ENCODE assay signal across 22 cellular contexts in the genomic region with DNA sequence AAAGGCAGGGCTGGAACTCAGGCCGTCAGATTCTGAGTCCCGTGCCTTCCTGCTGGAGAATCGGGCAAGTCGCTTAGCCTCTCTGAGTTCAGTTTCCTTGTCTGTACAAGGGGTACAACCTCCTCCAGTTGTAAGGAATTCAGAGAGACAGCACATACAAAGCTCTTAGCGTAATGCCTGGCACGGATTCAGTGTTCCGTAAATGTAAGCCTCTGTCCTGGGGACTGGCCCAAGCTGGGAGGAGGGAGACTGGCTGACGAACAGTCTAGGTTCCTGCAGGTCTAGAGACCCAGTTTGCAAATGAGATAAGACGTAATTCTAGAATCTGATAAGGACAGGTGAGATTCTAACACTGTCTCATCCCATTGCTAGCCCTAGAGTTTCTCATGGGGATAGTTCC. TPM values are rescaled to one million over a fixed set of nuclear protein-coding genes. Genes with fewer than 3 reads are reported as not detected.
"Had no signal": no experiment of that assay in that cellular context is flagged by ENCODE, and none has a peak within 500 bp of the region (broad histone marks: within the 10 kb centered on the region; RNA-seq: fewer than 3 reads in every experiment).

No MANE protein-coding gene starts in this region.

- H3K27ac ChIP-seq: cardiac muscle cell, foreskin keratinocyte, left ventricle myocardium inferior, thyroid gland had no signal

- H3K4me3 ChIP-seq: body of pancreas, cardiac muscle cell, left ventricle myocardium inferior, mucosa of descending colon, thyroid gland had no signal

- H3K4me1 Mint-ChIP-seq: WTC11 had no signal

- H3K27me3 Mint-ChIP-seq: activated naive CD8-positive, alpha-beta T cell treated with anti-CD3 and anti-CD28 coated beads for 36 hours; naive B cell had no signal

- DNase-seq: activated naive CD4-positive, alpha-beta T cell treated with Interleukin-2 at 50 U/mL for 16 hours; activated naive CD8-positive, alpha-beta T cell treated with anti-CD3 and anti-CD28 coated beads for 36 hours; activated T-cell treated with anti-CD3 and anti-CD28 coated beads, Interleukin-2, amount 50 U/mL, for 48 hours; body of pancreas; effector CD4-positive, alpha-beta T cell; foreskin keratinocyte; left ventricle myocardium inferior; mesendoderm; mucosa of descending colon; naive B cell; stimulated activated CD4-positive, alpha-beta T cell treated with anti-CD3 and anti-CD28 coated beads, Interleukin-4, amount 100 ng/mL, for 1 hour; stimulated activated naive CD4-positive, alpha-beta T cell; T-helper 9 cell; thyroid gland had no signal

- H3K9me3 ChIP-seq: body of pancreas, left ventricle myocardium inferior, mucosa of descending colon, thyroid gland had no signal

- H3K27ac Mint-ChIP-seq: activated naive CD8-positive, alpha-beta T cell treated with anti-CD3 and anti-CD28 coated beads for 36 hours; WTC11 had no signal

- H3K4me1 ChIP-seq: body of pancreas, foreskin keratinocyte, thyroid gland had no signal

- H3K4me3 Mint-ChIP-seq: activated naive CD8-positive, alpha-beta T cell treated with anti-CD3 and anti-CD28 coated beads for 36 hours; naive B cell; WTC11 had no signal

- ATAC-seq: body of pancreas, foreskin keratinocyte, mucosa of descending colon, WTC11 had no signal

- H3K27me3 ChIP-seq: body of pancreas, cardiac muscle cell, foreskin keratinocyte, thyroid gland had no signal

- H3K9me3 Mint-ChIP-seq: activated naive CD8-positive, alpha-beta T cell treated with anti-CD3 and anti-CD28 coated beads for 36 hours; naive B cell; WTC11 had no signal

RNA-seq across cellular contexts. Expression of a gene that starts 41.1 kb away (rescaled TPM):
- total RNA-seq: activated naive CD8-positive, alpha-beta T cell treated with anti-CD3 and anti-CD28 coated beads for 36 hours; body of pancreas; cardiac muscle cell; cerebellum; foreskin keratinocyte; kidney epithelial cell; left ventricle myocardium inferior; omental fat pad; posterior vena cava; subcutaneous adipose tissue; T-helper 1 cell treated with Interleukin-12 subunit alpha and Interleukin-12 subunit beta and Interleukin-4 antibody, amounts not matched to agents 30 ng/mL and 1 ng/mL, for 36 hours; thyroid gland had no signal
